9 cellular contexts compared by ENCODE assay signal in genomic region chr12:113057565-113058485, GRCh38. TPM values are rescaled to one million over a fixed set of nuclear protein-coding genes. Genes with fewer than 3 reads are reported as not detected.
DNase-seq lines count a peak whose midpoint lies in the region; ATAC-seq and TF ChIP-seq lines count a peak whose summit lies in the region.
"Had no signal": no experiment of that assay in that cellular context is flagged by ENCODE, and none has a peak within 500 bp of the region (broad histone marks: within the 10 kb centered on the region; RNA-seq: fewer than 3 reads in every experiment).

No MANE protein-coding gene starts in this region.

- H3K4me1 ChIP-seq in stomach, result peaks cover 11 to 16% (median 14%) of the 10 kb centered on the region in 4 donors

- ATAC-seq in activated naive CD8-positive, alpha-beta T cell treated with anti-CD3 and anti-CD28 coated beads, Interleukin-2, amount 50 U/mL, for 24 hours, result no peak

- DNase-seq in activated T-cell treated with anti-CD3 and anti-CD28 coated beads, Interleukin-2, amount 50 U/mL, for 24 hours, result no peak
- DNase-seq in activated T-cell treated with anti-CD3 and anti-CD28 coated beads, Interleukin-2, amount 50 U/mL, for 1 hour, result no peak
- no peak for DNase-seq in activated naive CD8-positive, alpha-beta T cell treated with anti-CD3 and anti-CD28 coated beads, Interleukin-2, amount 50 U/mL, for 24 hours
- DNase-seq in immature natural killer cell (no peak), stomach (no peak), HFFc6 (no peak), NCI-H1694 (lab: John Stamatoyannopoulos, UW) (no peak), NCI-H524 (lab: John Stamatoyannopoulos, UW) (no peak)
- DNase-seq: NCI-H2081 treated with DMSO at 0.1 percent for 48 hours had no signal

- no peaks in the 10 kb centered on the region for H3K9me3 ChIP-seq in stomach

- TF ChIP-seq EP300 in stomach (IDR thresholded peaks at IDR 0.05), result no peak

- H3K4me3 Mint-ChIP-seq in activated T-cell treated with anti-CD3 and anti-CD28 coated beads, Interleukin-2, amount 50 U/mL, for 24 hours, result peak overlapping the region; percentile 64
- peak overlapping the region; percentile 59 for H3K4me3 Mint-ChIP-seq in activated naive CD8-positive, alpha-beta T cell treated with anti-CD3 and anti-CD28 coated beads, Interleukin-2, amount 50 U/mL, for 24 hours
- H3K4me3 Mint-ChIP-seq in immature natural killer cell, result peak overlapping the region in 4 of 5 donors; percentile 48 to 69 (median 54)
- H3K4me3 Mint-ChIP-seq in HFFc6, result no peak overlapping the region

- intact Hi-C loops in stomach (cut with DNase I; ENCODE audit: low total_unique reads), result no loop called here

- 46 to 69% (median 60%) methylated on average over 22 to 44 of the region's 44 CpGs for WGBS in stomach, 5 donors

- H3K4me1 Mint-ChIP-seq in activated T-cell treated with anti-CD3 and anti-CD28 coated beads, Interleukin-2, amount 50 U/mL, for 24 hours (ENCODE audit: low read depth), result peaks cover 17% of the 10 kb centered on the region
- H3K4me1 Mint-ChIP-seq in activated naive CD8-positive, alpha-beta T cell treated with anti-CD3 and anti-CD28 coated beads, Interleukin-2, amount 50 U/mL, for 24 hours, result peaks cover 20% of the 10 kb centered on the region
- H3K4me1 Mint-ChIP-seq in immature natural killer cell, result peaks cover 4 to 17% of the 10 kb centered on the region in 2 donors
- H3K4me1 Mint-ChIP-seq in HFFc6 (ENCODE audit: low read depth), result no peaks in the 10 kb centered on the region

- peak overlapping the region; percentile 45 for H3K27ac Mint-ChIP-seq in activated T-cell treated with anti-CD3 and anti-CD28 coated beads, Interleukin-2, amount 50 U/mL, for 24 hours
- H3K27ac Mint-ChIP-seq in activated naive CD8-positive, alpha-beta T cell treated with anti-CD3 and anti-CD28 coated beads, Interleukin-2, amount 50 U/mL, for 24 hours, result no peak overlapping the region
- H3K27ac Mint-ChIP-seq in immature natural killer cell (peak overlapping the region in 1 of 6 donors; percentile 14), HFFc6 (no peak overlapping the region)

- H3K36me3 Mint-ChIP-seq in activated T-cell treated with anti-CD3 and anti-CD28 coated beads, Interleukin-2, amount 50 U/mL, for 24 hours (ENCODE audit: low read depth), result no peaks in the 10 kb centered on the region
- H3K36me3 Mint-ChIP-seq in activated naive CD8-positive, alpha-beta T cell treated with anti-CD3 and anti-CD28 coated beads, Interleukin-2, amount 50 U/mL, for 24 hours (ENCODE audit: low read depth), result no peaks in the 10 kb centered on the region
- H3K36me3 Mint-ChIP-seq in immature natural killer cell, result no peaks in the 10 kb centered on the region
- H3K36me3 Mint-ChIP-seq in HFFc6 (ENCODE audit: low read depth), result no peaks in the 10 kb centered on the region

- no peaks in the 10 kb centered on the region for H3K27me3 Mint-ChIP-seq in activated T-cell treated with anti-CD3 and anti-CD28 coated beads, Interleukin-2, amount 50 U/mL, for 24 hours
- peaks cover 3% of the 10 kb centered on the region for H3K27me3 Mint-ChIP-seq in activated naive CD8-positive, alpha-beta T cell treated with anti-CD3 and anti-CD28 coated beads, Interleukin-2, amount 50 U/mL, for 24 hours
- peaks cover 0 to 6% (median 5%) of the 10 kb centered on the region in 3 donors for H3K27me3 Mint-ChIP-seq in immature natural killer cell (ENCODE audit: low read depth in 3 of 3)
- peaks cover 25% of the 10 kb centered on the region for H3K27me3 Mint-ChIP-seq in HFFc6 (ENCODE audit: insufficient read depth)

- TF ChIP-seq POLR2A in stomach (IDR thresholded peaks at IDR 0.05), result no peak

- H3K27me3 ChIP-seq in stomach, result peaks cover 9 to 74% (median 30%) of the 10 kb centered on the region in 3 donors

- peak overlapping the region; percentile 46 to 66 (median 54) for H3K4me3 ChIP-seq in stomach

- H3K36me3 ChIP-seq in stomach, result no peaks in the 10 kb centered on the region

- TF ChIP-seq CTCF in stomach (IDR thresholded peaks at IDR 0.05), result no peak
- TF ChIP-seq CTCF in HFFc6 (IDR thresholded peaks at IDR 0.05), result no peak

- H3K27ac ChIP-seq in stomach, result no peak overlapping the region

- no peaks in the 10 kb centered on the region for H3K9me3 Mint-ChIP-seq in activated T-cell treated with anti-CD3 and anti-CD28 coated beads, Interleukin-2, amount 50 U/mL, for 24 hours
- H3K9me3 Mint-ChIP-seq in activated naive CD8-positive, alpha-beta T cell treated with anti-CD3 and anti-CD28 coated beads, Interleukin-2, amount 50 U/mL, for 24 hours, result no peaks in the 10 kb centered on the region
- no peaks in the 10 kb centered on the region for H3K9me3 Mint-ChIP-seq in immature natural killer cell
- no peaks in the 10 kb centered on the region for H3K9me3 Mint-ChIP-seq in HFFc6

RNA-seq across cellular contexts. Expression of gene DTX1, which starts 1.3 kb away (rescaled TPM):
- polyA plus RNA-seq in immature natural killer cell (1 to 10 TPM in 2 of 3 donors, not detected in 1; 1.1 to 2.1 TPM), stomach (1 to 10 TPM; 1.0 to 1.5 (median 1.1) TPM)
- 1 to 10 TPM in 4 of 5 donors, under 1 TPM in 1; 0.43 to 6.2 (median 2.7) TPM for total RNA-seq in stomach
- total RNA-seq in HFFc6 (2021; fragmentation: NEBNext Ultra II Directional; extraction: Animal tissue kit (Norgen Biotek cat#: 25700)), result not detected
